ENCODE assay signal across 10 cellular contexts in genomic region chr1:201536542-201536941, GRCh38. TPM values are rescaled to one million over a fixed set of nuclear protein-coding genes. Genes with fewer than 3 reads are reported as not detected.
DNase-seq lines count a peak whose midpoint lies in the region; ATAC-seq and TF ChIP-seq lines count a peak whose summit lies in the region.
"Had no signal": no experiment of that assay in that cellular context is flagged by ENCODE, and none has a peak within 500 bp of the region (broad histone marks: within the 10 kb centered on the region; RNA-seq: fewer than 3 reads in every experiment).

No MANE protein-coding gene starts in this region.

- in situ Hi-C loops in brain microvascular endothelial cell (cut with HindIII; ENCODE audit: low pct_ligation_motif_present, low sequenced_read_pairs) = no loop called here

- peak; percentile 81 for DNase-seq in HT1080 (ENCODE audit: low read depth)
- DNase-seq in brain microvascular endothelial cell = peak; percentile 86
- peak; percentile 63 for DNase-seq in islet precursor cell
- peak; percentile 47 to 53 for DNase-seq in tibial nerve (ENCODE audit: low spot score in 2 of 2)
- DNase-seq in natural killer cell = no peak
- DNase-seq in NCI-H69 (lab: John Stamatoyannopoulos, UW) = no peak
- no peak for DNase-seq in NCI-H2196 treated with DMSO at 0.1 percent for 48 hours (lab: John Stamatoyannopoulos, UW; ENCODE audit: unreplicated experiment)
- DNase-seq: activated CD8-positive, alpha-beta memory T cell treated with anti-CD3 and anti-CD28 coated beads for 24 hours; naive B cell had no signal

- H3K36me3 ChIP-seq in brain microvascular endothelial cell (replicated peaks) (no peaks in the 10 kb centered on the region), tibial nerve (no peaks in the 10 kb centered on the region)

- ATAC-seq in natural killer cell (no peak), HG03045 (IDR thresholded peaks at IDR 0.05; ENCODE audit: unreplicated experiment) (no peak)

- no peak for TF ChIP-seq POLR2A in tibial nerve (IDR thresholded peaks at IDR 0.05)

- H3K36me3 Mint-ChIP-seq in natural killer cell = no peaks in the 10 kb centered on the region

- H3K4me1 ChIP-seq in tibial nerve = peaks cover 0 to 83% (median 32%) of the 10 kb centered on the region in 4 donors

- TF ChIP-seq CTCF in brain microvascular endothelial cell (IDR thresholded peaks at IDR 0.05; ENCODE audit: low read depth, low read length, missing control alignments) (no peak), tibial nerve (IDR thresholded peaks at IDR 0.05) (no peak), natural killer cell (IDR thresholded peaks at IDR 0.05) (no peak)

- H3K4me3 Mint-ChIP-seq in natural killer cell = no peak overlapping the region

- H3K4me3 ChIP-seq in brain microvascular endothelial cell (ENCODE audit: low read depth, low read length) = no peak overlapping the region
- no peak overlapping the region for H3K4me3 ChIP-seq in tibial nerve

- TF ChIP-seq EP300 in tibial nerve (IDR thresholded peaks at IDR 0.05) = peak in 1 of 2 donors; percentile 22

- peaks cover 8 to 26% of the 10 kb centered on the region in 2 donors for H3K4me1 Mint-ChIP-seq in natural killer cell

- H3K27me3 ChIP-seq in brain microvascular endothelial cell (replicated peaks) (no peaks in the 10 kb centered on the region), tibial nerve (no peaks in the 10 kb centered on the region)

- peaks cover 48 to 61% of the 10 kb centered on the region in 2 donors for H3K27me3 Mint-ChIP-seq in natural killer cell (ENCODE audit: low read depth in 2 of 2)

- 57 to 65% methylated on average over 4 of the region's 4 CpGs for WGBS in tibial nerve, 2 donors

- no peak overlapping the region for H3K27ac Mint-ChIP-seq in natural killer cell

- no peaks in the 10 kb centered on the region for H3K9me3 ChIP-seq in tibial nerve

- intact Hi-C loops in natural killer cell (cut with micrococcal nuclease) = no loop called here

- no peaks in the 10 kb centered on the region for H3K9me3 Mint-ChIP-seq in natural killer cell
- H3K9me3 Mint-ChIP-seq: naive B cell had no signal

- H3K27ac ChIP-seq in brain microvascular endothelial cell = peak overlapping the region; percentile 56
- H3K27ac ChIP-seq in tibial nerve = peak overlapping the region; percentile 50 to 96 (median 70)

RNA-seq across cellular contexts. Expression of gene NAV1, which starts 2.4 kb away (rescaled TPM):
- total RNA-seq in HT1080 (2014; rRNA removed; shearing (Covaris generic)) = 24.2 and 40.6 TPM in 2 replicates
- polyA plus RNA-seq in HT1080 (2015; cell fraction: cytosol; rRNA removed) = 46.8 and 65.2 TPM in 2 replicates
- 89.6 and 123 TPM in 2 replicates for polyA plus RNA-seq in HT1080 (2015; cell fraction: nucleus; rRNA removed)
- 10 to 100 TPM; 22.9 to 49.2 (median 34.2) TPM for total RNA-seq in tibial nerve
- total RNA-seq in natural killer cell = 1 to 10 TPM; 2.5 to 3.9 (median 2.8) TPM

RNA-seq across cellular contexts. Expression of gene CSRP1, which starts 29.6 kb away (rescaled TPM):
- 516 and 694 TPM in 2 replicates for total RNA-seq in HT1080 (2014; rRNA removed; shearing (Covaris generic))
- polyA plus RNA-seq in HT1080 (2015; cell fraction: cytosol; rRNA removed) = 857 and 1,112 TPM in 2 replicates
- 468 and 520 TPM in 2 replicates for polyA plus RNA-seq in HT1080 (2015; cell fraction: nucleus; rRNA removed)
- total RNA-seq in tibial nerve (1,000 to 10,000 TPM in 3 of 4 donors, 100 to 1,000 TPM in 1; 548 to 1,751 (median 1,444) TPM), natural killer cell (10 to 100 TPM; 36.9 to 48.4 (median 44.1) TPM)

Comparison
In these comparisons a context has a peak if more than half of its experiments do, and no peak if none do; other contexts are left out.
1. DNase-seq: peak in HT1080 (single experiment), brain microvascular endothelial cell (single experiment), islet precursor cell (single experiment) and tibial nerve (2 of 2); none in natural killer cell (single experiment), NCI-H69 (single experiment) and NCI-H2196 treated with DMSO at 0.1 percent for 48 hours (single experiment).
2. RNA of gene CSRP1, which starts 29.6 kb away (total RNA-seq): 548 to 1,751 TPM in tibial nerve and 516 to 694 TPM in HT1080; 36.9 to 48.4 TPM in natural killer cell; every median in the first group is over 10 times any median in the second.